In genomic region chr2:160612266-160612864, GRCh38 we compare ENCODE assay signal across 19 cellular contexts.
DNase-seq lines count a peak whose midpoint lies in the region; ATAC-seq, FAIRE-seq and TF ChIP-seq lines count a peak whose summit lies in the region.
"Had no signal": no experiment of that assay in that cellular context is flagged by ENCODE, and none has a peak within 500 bp of the region (broad histone marks: within the 10 kb centered on the region; RNA-seq: fewer than 3 reads in every experiment).

No MANE protein-coding gene starts in this region.

- TF ChIP-seq EP300 in stomach (IDR thresholded peaks at IDR 0.05) = no peak

- TF ChIP-seq CTCF in astrocyte (IDR thresholded peaks at IDR 0.05; ENCODE audit: insufficient read depth, low read depth, low read length) (no peak), neural progenitor cell (IDR thresholded peaks at IDR 0.05) (no peak), stomach (IDR thresholded peaks at IDR 0.05) (no peak)

- no peaks in the 10 kb centered on the region for H3K79me2 ChIP-seq in GM23248 (ENCODE audit: insufficient read depth)
- H3K79me2 ChIP-seq in astrocyte (ENCODE audit: insufficient read depth, low read length) = no peaks in the 10 kb centered on the region
- H3K79me2 ChIP-seq in neural progenitor cell (ENCODE audit: low read depth) = no peaks in the 10 kb centered on the region

- H3K27ac ChIP-seq in GM23248 (peak overlapping the region; percentile 53), astrocyte (ENCODE audit: low read depth, low read length) (no peak overlapping the region), neural progenitor cell (no peak overlapping the region), stomach (no peak overlapping the region)
- H3K27ac ChIP-seq: KMS-11, SJSA1 had no signal

- H3F3A ChIP-seq in GM23248 (ENCODE audit: insufficient read depth) = peaks cover 28% of the 10 kb centered on the region
- no peaks in the 10 kb centered on the region for H3F3A ChIP-seq in neural progenitor cell (ENCODE audit: low read depth)

- intact Hi-C loops in activated T-helper 2 cell treated with anti-CD3 and anti-CD28 coated beads, Interferon-gamma antibody, Interleukin-2, Interleukin-4, amounts not matched to agents 10 μg/mL and 5 μg/mL and 100 μg/mL, durations not matched to agents 14 hours and 24 hours and 36 hours (cut with micrococcal nuclease) = no loop called here
- intact Hi-C loops in stomach (cut with DNase I; ENCODE audit: low total_unique reads) = no loop called here

- no peaks in the 10 kb centered on the region for H3K9me2 ChIP-seq in GM23248 (ENCODE audit: insufficient read depth)

- no peak overlapping the region for H3K27ac Mint-ChIP-seq in astrocyte (ENCODE audit: unreplicated experiment)
- H3K27ac Mint-ChIP-seq in activated T-helper 2 cell treated with anti-CD3 and anti-CD28 coated beads, Interferon-gamma antibody, Interleukin-2, Interleukin-4, amounts not matched to agents 10 μg/mL and 5 μg/mL and 100 μg/mL, durations not matched to agents 14 hours and 24 hours and 36 hours = no peak overlapping the region
- H3K27ac Mint-ChIP-seq in neural progenitor cell = no peak overlapping the region
- H3K27ac Mint-ChIP-seq: B cell; CD4-positive, alpha-beta memory T cell had no signal

- no peak for ATAC-seq in HG02588 (IDR thresholded peaks at IDR 0.05; ENCODE audit: unreplicated experiment)

- H3K4me3 ChIP-seq in GM23248 = no peak overlapping the region
- no peak overlapping the region for H3K4me3 ChIP-seq in astrocyte (ENCODE audit: insufficient read depth, low read depth, low read length)
- H3K4me3 ChIP-seq in neural progenitor cell = no peak overlapping the region
- H3K4me3 ChIP-seq in stomach = no peak overlapping the region
- H3K4me3 ChIP-seq: SJSA1 had no signal

- H3K36me3 Mint-ChIP-seq in astrocyte (ENCODE audit: low read depth, unreplicated experiment) (no peaks in the 10 kb centered on the region), neural progenitor cell (peaks cover 2% of the 10 kb centered on the region)
- H3K36me3 Mint-ChIP-seq in activated T-helper 2 cell treated with anti-CD3 and anti-CD28 coated beads, Interferon-gamma antibody, Interleukin-2, Interleukin-4, amounts not matched to agents 10 μg/mL and 5 μg/mL and 100 μg/mL, durations not matched to agents 14 hours and 24 hours and 36 hours (ENCODE audit: low read depth) = no peaks in the 10 kb centered on the region
- H3K36me3 Mint-ChIP-seq: CD4-positive, alpha-beta memory T cell had no signal

- H3K4me1 Mint-ChIP-seq in astrocyte (ENCODE audit: low read depth, unreplicated experiment) (peaks cover 14% of the 10 kb centered on the region), neural progenitor cell (peaks cover 2% of the 10 kb centered on the region)
- peaks cover 5% of the 10 kb centered on the region for H3K4me1 Mint-ChIP-seq in activated T-helper 2 cell treated with anti-CD3 and anti-CD28 coated beads, Interferon-gamma antibody, Interleukin-2, Interleukin-4, amounts not matched to agents 10 μg/mL and 5 μg/mL and 100 μg/mL, durations not matched to agents 14 hours and 24 hours and 36 hours (ENCODE audit: low read depth)
- H3K4me1 Mint-ChIP-seq: B cell had no signal

- no peak for TF ChIP-seq POLR2A in stomach (IDR thresholded peaks at IDR 0.05)

- DNase-seq in AG08395 (ENCODE audit: low spot score) (peak; percentile 37), GM23248 (peak; percentile 77), astrocyte (ENCODE audit: low read depth) (peak; percentile 68), fibroblast of peridontal ligament (ENCODE audit: extremely low read depth) (peak; percentile 84), neural progenitor cell (ENCODE audit: low spot score) (no peak), stomach (no peak)
- no peak for DNase-seq in activated T-helper 2 cell treated with anti-CD3 and anti-CD28 coated beads, Interferon-gamma antibody, Interleukin-2, Interleukin-4, amounts not matched to agents 10 μg/mL and 5 μg/mL and 100 μg/mL, durations not matched to agents 14 hours and 24 hours and 36 hours (ENCODE audit: low spot score)
- DNase-seq: 8988T; CD4-positive, alpha-beta memory T cell; H7; MV-4-11; NCI-H1436; NCI-H2029 treated with DMSO at 0.1 percent for 48 hours; NCI-H510A treated with DMSO at 0.1 percent for 48 hours had no signal

- H3K9me3 Mint-ChIP-seq in astrocyte (ENCODE audit: unreplicated experiment) (peaks cover 7% of the 10 kb centered on the region), neural progenitor cell (peaks cover 4% of the 10 kb centered on the region)
- H3K9me3 Mint-ChIP-seq in activated T-helper 2 cell treated with anti-CD3 and anti-CD28 coated beads, Interferon-gamma antibody, Interleukin-2, Interleukin-4, amounts not matched to agents 10 μg/mL and 5 μg/mL and 100 μg/mL, durations not matched to agents 14 hours and 24 hours and 36 hours = peaks cover 14% of the 10 kb centered on the region

- H3K36me3 ChIP-seq in GM23248 (ENCODE audit: low read depth) (no peaks in the 10 kb centered on the region), astrocyte (ENCODE audit: insufficient read depth, low read length) (no peaks in the 10 kb centered on the region), neural progenitor cell (no peaks in the 10 kb centered on the region), stomach (no peaks in the 10 kb centered on the region)
- H3K36me3 ChIP-seq: SJSA1 had no signal

- no peak overlapping the region for H3K4me3 Mint-ChIP-seq in astrocyte (ENCODE audit: unreplicated experiment)
- H3K4me3 Mint-ChIP-seq in activated T-helper 2 cell treated with anti-CD3 and anti-CD28 coated beads, Interferon-gamma antibody, Interleukin-2, Interleukin-4, amounts not matched to agents 10 μg/mL and 5 μg/mL and 100 μg/mL, durations not matched to agents 14 hours and 24 hours and 36 hours (ENCODE audit: low read depth) = no peak overlapping the region
- H3K4me3 Mint-ChIP-seq in neural progenitor cell = no peak overlapping the region
- H3K4me3 Mint-ChIP-seq: B cell; CD4-positive, alpha-beta memory T cell had no signal

- peaks cover 4% of the 10 kb centered on the region for H3K27me3 Mint-ChIP-seq in astrocyte (ENCODE audit: low read depth, unreplicated experiment)
- H3K27me3 Mint-ChIP-seq in activated T-helper 2 cell treated with anti-CD3 and anti-CD28 coated beads, Interferon-gamma antibody, Interleukin-2, Interleukin-4, amounts not matched to agents 10 μg/mL and 5 μg/mL and 100 μg/mL, durations not matched to agents 14 hours and 24 hours and 36 hours (ENCODE audit: low read depth) = peaks cover 15% of the 10 kb centered on the region
- H3K27me3 Mint-ChIP-seq in neural progenitor cell (ENCODE audit: insufficient read depth, low read depth) = no peaks in the 10 kb centered on the region

- H4K20me1 ChIP-seq in GM23248 (ENCODE audit: insufficient read depth) (no peaks in the 10 kb centered on the region), astrocyte (ENCODE audit: insufficient read depth, low read length) (no peaks in the 10 kb centered on the region), neural progenitor cell (ENCODE audit: low read depth) (no peaks in the 10 kb centered on the region)

- in situ Hi-C loops in GM23248 (cut with MboI) = no loop called here

- H3K4me2 ChIP-seq in GM23248 (ENCODE audit: unreplicated experiment) (peak overlapping the region; percentile 54), astrocyte (ENCODE audit: low read length) (no peak overlapping the region), neural progenitor cell (no peak overlapping the region)
- H3K4me2 ChIP-seq: KMS-11 had no signal

- H3K9ac ChIP-seq in GM23248 (no peak overlapping the region), astrocyte (ENCODE audit: low read length) (no peak overlapping the region), neural progenitor cell (no peak overlapping the region)
- H3K9ac ChIP-seq: KMS-11 had no signal

- H3K4me1 ChIP-seq in GM23248 (ENCODE audit: insufficient read depth) (peaks cover 44% of the 10 kb centered on the region), astrocyte (ENCODE audit: insufficient read depth, low read length) (peaks cover 20% of the 10 kb centered on the region), neural progenitor cell (no peaks in the 10 kb centered on the region), stomach (no peaks in the 10 kb centered on the region)

- H3K27me3 ChIP-seq in GM23248 (replicated peaks; ENCODE audit: insufficient read depth) (no peaks in the 10 kb centered on the region), astrocyte (ENCODE audit: insufficient read depth, low read length) (no peaks in the 10 kb centered on the region), neural progenitor cell (no peaks in the 10 kb centered on the region), stomach (no peaks in the 10 kb centered on the region)
- H3K27me3 ChIP-seq: SJSA1 had no signal

- peak; percentile 79 for FAIRE-seq in astrocyte (lab: Jason Lieb, UNC)
- FAIRE-seq: D721Med had no signal

- H2AFZ ChIP-seq in GM23248 = no peak overlapping the region
- H2AFZ ChIP-seq in astrocyte (ENCODE audit: low read depth, low read length) = no peak overlapping the region
- H2AFZ ChIP-seq in neural progenitor cell (replicated peaks) = no peak overlapping the region

- no peaks in the 10 kb centered on the region for H3K9me3 ChIP-seq in GM23248 (ENCODE audit: low read depth)
- H3K9me3 ChIP-seq in astrocyte (ENCODE audit: insufficient read depth, low read depth, low read length) = no peaks in the 10 kb centered on the region
- H3K9me3 ChIP-seq in neural progenitor cell (ENCODE audit: low read depth) = no peaks in the 10 kb centered on the region
- peaks cover 0 to 9% (median 3%) of the 10 kb centered on the region in 4 donors for H3K9me3 ChIP-seq in stomach
- H3K9me3 ChIP-seq: SJSA1 had no signal

Comparison
In these comparisons a context has a peak if more than half of its experiments do, and no peak if none do; other contexts are left out.
1. DNase-seq: peak in AG08395 (single experiment), GM23248 (single experiment), astrocyte (single experiment) and fibroblast of peridontal ligament (single experiment); none in activated T-helper 2 cell treated with anti-CD3 and anti-CD28 coated beads, Interferon-gamma antibody, Interleukin-2, Interleukin-4, amounts not matched to agents 10 μg/mL and 5 μg/mL and 100 μg/mL, durations not matched to agents 14 hours and 24 hours and 36 hours (single experiment), neural progenitor cell (single experiment) and stomach (single experiment).